In genomic region chr3:11096266-11097135, GRCh38 we compare ENCODE assay signal across 1 cellular context.
TF ChIP-seq lines count a peak whose summit lies in the region.

No MANE protein-coding gene starts in this region.

TF ChIP-seq in SK-N-SH, 30 proteins besides CTCF, POLR2A, EP300 and RAD21 (continued from another document):
- TF ChIP-seq, protein P1, sequence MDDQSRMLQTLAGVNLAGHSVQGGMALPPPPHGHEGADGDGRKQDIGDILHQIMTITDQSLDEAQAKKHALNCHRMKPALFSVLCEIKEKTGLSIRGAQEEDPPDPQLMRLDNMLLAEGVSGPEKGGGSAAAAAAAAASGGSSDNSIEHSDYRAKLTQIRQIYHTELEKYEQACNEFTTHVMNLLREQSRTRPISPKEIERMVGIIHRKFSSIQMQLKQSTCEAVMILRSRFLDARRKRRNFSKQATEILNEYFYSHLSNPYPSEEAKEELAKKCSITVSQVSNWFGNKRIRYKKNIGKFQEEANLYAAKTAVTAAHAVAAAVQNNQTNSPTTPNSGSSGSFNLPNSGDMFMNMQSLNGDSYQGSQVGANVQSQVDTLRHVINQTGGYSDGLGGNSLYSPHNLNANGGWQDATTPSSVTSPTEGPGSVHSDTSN (IDR thresholded peaks at IDR 0.05), result peak; percentile 78
- TF ChIP-seq RXRA (IDR thresholded peaks at IDR 0.05; ENCODE audit: borderline replicate concordance, low read depth), result 0 out of 2 replicates have a peak, but pooled peaks have one; percentile 33
- TF ChIP-seq MAX (IDR thresholded peaks at IDR 0.05; ENCODE audit: low read depth), result peak; percentile 90
- TF ChIP-seq TCF12 (IDR thresholded peaks at IDR 0.05), result peak; percentile 93
- peak; percentile 56; the same call in 1 of the 2 replicates for TF ChIP-seq FOXM1 (IDR thresholded peaks at IDR 0.05; ENCODE audit: low read depth)
- TF ChIP-seq YY1 (IDR thresholded peaks at IDR 0.05; ENCODE audit: low read depth), result no peak
- TF ChIP-seq RCOR1 (IDR thresholded peaks at IDR 0.05; ENCODE audit: low read length), result peak; percentile 31; the same call in 1 of the 2 replicates
- no peak for TF ChIP-seq SIN3A (IDR thresholded peaks at IDR 0.05; ENCODE audit: borderline replicate concordance, low read depth, low read length)
